Comparison of ENCODE assay signal across 34 cellular contexts in genomic region chr18:47415888-47416287, GRCh38.
"Had no signal": no experiment of that assay in that cellular context is flagged by ENCODE, and none has a peak within 500 bp of the region (broad histone marks: within the 10 kb centered on the region; RNA-seq: fewer than 3 reads in every experiment).

No MANE protein-coding gene starts in this region.

- DNase-seq: Karpas-422, Kasumi-1, KG1, MG63, MM.1S, MV-4-11, NCI-H1048, NCI-H1092, NCI-H1092 treated with DMSO at 0.1 percent for 48 hours, NCI-H1105, NCI-H1105 treated with DMSO at 0.1 percent for 48 hours, NCI-H1417, NCI-H1417 treated with DMSO at 0.1 percent for 48 hours, NCI-H1436, NCI-H1436 treated with DMSO at 0.1 percent for 48 hours, NCI-H146, NCI-H1694, NCI-H1694 treated with DMSO at 0.1 percent for 48 hours, NCI-H187, NCI-H187 treated with DMSO at 0.1 percent for 48 hours, NCI-H1930, NCI-H2029, NCI-H2029 treated with DMSO at 0.1 percent for 48 hours, NCI-H2081, NCI-H2081 treated with DMSO at 0.1 percent for 48 hours, NCI-H2107, NCI-H2171, NCI-H2171 treated with DMSO at 0.1 percent for 48 hours, NCI-H2227 treated with DMSO at 0.1 percent for 48 hours, NCI-H226, NCI-H345, NCI-H446, NCI-H446 treated with DMSO at 0.1 percent for 48 hours had no signal

- H3K9ac ChIP-seq: KMS-11 had no signal

- H3K27me3 ChIP-seq: MG63 had no signal

- H3K9me3 ChIP-seq: MG63 had no signal

- H3K36me3 ChIP-seq: MG63 had no signal

- H3K4me3 ChIP-seq: MG63 had no signal

- H3K27ac ChIP-seq: KMS-11 had no signal
